ENCODE assay signal across 8 cellular contexts in the genomic region with DNA sequence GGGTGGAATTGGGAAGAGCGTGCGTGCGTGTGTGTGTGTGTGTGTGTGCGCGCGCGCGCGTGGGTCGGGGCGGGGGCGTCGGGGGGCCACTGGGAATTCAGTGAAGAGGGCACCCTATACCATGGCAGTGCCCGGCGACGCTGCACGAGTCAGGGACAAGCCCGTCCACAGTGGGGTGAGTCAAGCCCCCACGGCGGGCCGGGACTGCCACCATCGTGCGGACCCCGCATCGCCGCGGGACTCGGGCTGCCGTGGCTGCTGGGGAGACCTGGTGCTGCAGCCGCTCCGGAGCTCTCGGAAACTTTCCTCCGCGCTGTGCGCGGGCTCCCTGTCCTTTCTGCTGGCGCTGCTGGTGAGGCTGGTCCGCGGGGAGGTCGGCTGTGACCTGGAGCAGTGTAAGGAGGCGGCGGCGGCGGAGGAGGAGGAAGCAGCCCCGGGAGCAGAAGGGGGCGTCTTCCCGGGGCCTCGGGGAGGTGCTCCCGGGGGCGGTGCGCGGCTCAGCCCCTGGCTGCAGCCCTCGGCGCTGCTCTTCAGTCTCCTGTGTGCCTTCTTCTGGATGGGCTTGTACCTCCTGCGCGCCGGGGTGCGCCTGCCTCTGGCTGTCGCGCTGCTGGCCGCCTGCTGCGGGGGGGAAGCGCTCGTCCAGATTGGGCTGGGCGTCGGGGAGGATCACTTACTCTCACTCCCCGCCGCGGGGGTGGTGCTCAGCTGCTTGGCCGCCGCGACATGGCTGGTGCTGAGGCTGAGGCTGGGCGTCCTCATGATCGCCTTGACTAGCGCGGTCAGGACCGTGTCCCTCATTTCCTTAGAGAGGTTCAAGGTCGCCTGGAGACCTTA. TPM values are rescaled to one million over a fixed set of nuclear protein-coding genes. Genes with fewer than 3 reads are reported as not detected.
DNase-seq lines count a peak whose midpoint lies in the region; ATAC-seq and TF ChIP-seq lines count a peak whose summit lies in the region.

No MANE protein-coding gene starts in this region.

- WGBS in sigmoid colon, 2 donors, result 1 to 2% methylated on average over 78 of the region's 78 CpGs

- intact Hi-C loops in sigmoid colon (cut with DNase I), result loop anchor here (2.0 to 10.0 kb wide), 6 partner anchors 97 to 627 kb away; no protein-coding TSS in a partner anchor

- in situ Hi-C loops in GM13976 (cut with MboI; ENCODE audit: low sequenced_read_pairs, unreplicated experiment), result no loop called here

- no peaks in the 10 kb centered on the region for H3K9me3 ChIP-seq in sigmoid colon

- TF ChIP-seq CTCF in GM13976 (IDR thresholded peaks at IDR 0.05; ENCODE audit: borderline replicate concordance, control extremely low read depth, extremely low read depth, insufficient read depth, missing control alignments) (no peak), sigmoid colon (IDR thresholded peaks at IDR 0.05) (peak in 3 of 4 experiments; percentile 22 to 37 (median 23))

- no peaks in the 10 kb centered on the region for H3K27me3 ChIP-seq in sigmoid colon

- H3K27ac ChIP-seq in sigmoid colon, result peak overlapping the region; percentile 91 to 96 (median 94)

- H3K4me1 Mint-ChIP-seq in central memory CD8-positive, alpha-beta T cell, result no peaks in the 10 kb centered on the region

- peak in 1 of 4 donors; percentile 3 for TF ChIP-seq EP300 in sigmoid colon (IDR thresholded peaks at IDR 0.05)

- H3K27ac Mint-ChIP-seq in central memory CD8-positive, alpha-beta T cell (ENCODE audit: low read depth), result no peak overlapping the region

- no peaks in the 10 kb centered on the region for H3K9me3 Mint-ChIP-seq in central memory CD8-positive, alpha-beta T cell

- TF ChIP-seq POLR2A in sigmoid colon (IDR thresholded peaks at IDR 0.05), result peak; percentile 60 to 71

- peak overlapping the region; percentile 31 for H3K4me3 Mint-ChIP-seq in central memory CD8-positive, alpha-beta T cell

- H3K4me1 ChIP-seq in sigmoid colon, result peaks cover 0 to 25% (median 18%) of the 10 kb centered on the region in 4 donors

- peak overlapping the region; percentile 81 to 89 (median 84) for H3K4me3 ChIP-seq in sigmoid colon

- DNase-seq in GM13976 (ENCODE audit: low spot score) (peak; percentile 35), NCI-H524 (lab: John Stamatoyannopoulos, UW) (peak; percentile 20 to 52), iPS-NIHi7 (ENCODE audit: extremely low spot score) (peak; percentile 57), sigmoid colon (peak; percentile 94), COLO829 (ENCODE audit: low spot score) (no peak), RPMI8226 (no peak)
- no peak for DNase-seq in central memory CD8-positive, alpha-beta T cell (ENCODE audit: low spot score in 2 of 2)

- peak; percentile 32 for ATAC-seq in central memory CD8-positive, alpha-beta T cell (replicated peaks; ENCODE audit: extremely low read depth, poor library complexity, severe bottlenecking)
- no peak for ATAC-seq in GM21381 (IDR thresholded peaks at IDR 0.05; ENCODE audit: unreplicated experiment)

- peaks cover 4% of the 10 kb centered on the region for H3K36me3 Mint-ChIP-seq in central memory CD8-positive, alpha-beta T cell (ENCODE audit: insufficient read depth)

- H3K36me3 ChIP-seq in sigmoid colon, result no peaks in the 10 kb centered on the region

- peaks cover 67% of the 10 kb centered on the region for H3K27me3 Mint-ChIP-seq in central memory CD8-positive, alpha-beta T cell

RNA-seq across cellular contexts. Expression of a gene that starts 1.0 kb away (rescaled TPM):
- 10 to 100 TPM; 56.8 to 90.0 (median 71.1) TPM for total RNA-seq in sigmoid colon
- 10 to 100 TPM in 1 of 3 donors, 1 to 10 TPM in 2; 6.6 to 16.3 (median 9.2) TPM for polyA plus RNA-seq in sigmoid colon

Comparison
In these comparisons a context has a peak if more than half of its experiments do, and no peak if none do; other contexts are left out.
1. DNase-seq: peak in GM13976 (single experiment), NCI-H524 (2 of 2), iPS-NIHi7 (single experiment) and sigmoid colon (single experiment); none in central memory CD8-positive, alpha-beta T cell (0 of 2), COLO829 (single experiment) and RPMI8226 (single experiment).